In genomic region chr5:12910611-12911010, GRCh38 we compare ENCODE assay signal across 2 cellular contexts.
TF ChIP-seq lines count a peak whose summit lies in the region.

No MANE protein-coding gene starts in this region.

TF ChIP-seq in SK-N-SH, 30 proteins besides CTCF, POLR2A, EP300 and RAD21 (continued from another document):
- TF ChIP-seq NFIC (IDR thresholded peaks at IDR 0.05; ENCODE audit: borderline replicate concordance) (no peak), REST (IDR thresholded peaks at IDR 0.05; ENCODE audit: low read depth, low read length) (no peak), GATA2 (CRISPR knock-in tag; IDR thresholded peaks at IDR 0.05) (no peak), TEAD4 (IDR thresholded peaks at IDR 0.05; ENCODE audit: borderline replicate concordance, insufficient read depth) (no peak), FOSL2 (IDR thresholded peaks at IDR 0.05; ENCODE audit: borderline replicate concordance, low read depth) (no peak), RCOR1 (IDR thresholded peaks at IDR 0.05; ENCODE audit: low read length) (no peak), MEF2A (IDR thresholded peaks at IDR 0.05; ENCODE audit: borderline replicate concordance, low read depth) (no peak)
TF ChIP-seq in SK-N-SH: peak in this region for 0.

TF ChIP-seq in SK-N-SH treated with all-trans-retinoic acid at 6 μM for 48 hours, 23 proteins besides CTCF, POLR2A, EP300 and RAD21 (continued from another document):
- no peak for TF ChIP-seq TSHZ2 (CRISPR knock-in tag; IDR thresholded peaks at IDR 0.05)
- no peak for TF ChIP-seq POU6F1 (CRISPR knock-in tag; IDR thresholded peaks at IDR 0.05; ENCODE audit: borderline replicate concordance, low read depth)
- no peak for TF ChIP-seq ARNTL (CRISPR knock-in tag; IDR thresholded peaks at IDR 0.05; ENCODE audit: borderline replicate concordance, low read depth)
- TF ChIP-seq ZFP3 (CRISPR knock-in tag; IDR thresholded peaks at IDR 0.05), result no peak
- TF ChIP-seq ISL1 (CRISPR knock-in tag; IDR thresholded peaks at IDR 0.05), result no peak
- no peak for TF ChIP-seq CSDC2 (CRISPR knock-in tag; IDR thresholded peaks at IDR 0.05)
- no peak for TF ChIP-seq OSR1 (CRISPR knock-in tag; IDR thresholded peaks at IDR 0.05)
- no peak for TF ChIP-seq RARB (CRISPR knock-in tag; IDR thresholded peaks at IDR 0.05)
- no peak for TF ChIP-seq PPARA (CRISPR knock-in tag; IDR thresholded peaks at IDR 0.05; ENCODE audit: borderline replicate concordance)
- no peak for TF ChIP-seq BACH2 (CRISPR knock-in tag; IDR thresholded peaks at IDR 0.05; ENCODE audit: borderline replicate concordance)
- TF ChIP-seq ZC3H10 (CRISPR knock-in tag; IDR thresholded peaks at IDR 0.05), result no peak
